In the genomic region with DNA sequence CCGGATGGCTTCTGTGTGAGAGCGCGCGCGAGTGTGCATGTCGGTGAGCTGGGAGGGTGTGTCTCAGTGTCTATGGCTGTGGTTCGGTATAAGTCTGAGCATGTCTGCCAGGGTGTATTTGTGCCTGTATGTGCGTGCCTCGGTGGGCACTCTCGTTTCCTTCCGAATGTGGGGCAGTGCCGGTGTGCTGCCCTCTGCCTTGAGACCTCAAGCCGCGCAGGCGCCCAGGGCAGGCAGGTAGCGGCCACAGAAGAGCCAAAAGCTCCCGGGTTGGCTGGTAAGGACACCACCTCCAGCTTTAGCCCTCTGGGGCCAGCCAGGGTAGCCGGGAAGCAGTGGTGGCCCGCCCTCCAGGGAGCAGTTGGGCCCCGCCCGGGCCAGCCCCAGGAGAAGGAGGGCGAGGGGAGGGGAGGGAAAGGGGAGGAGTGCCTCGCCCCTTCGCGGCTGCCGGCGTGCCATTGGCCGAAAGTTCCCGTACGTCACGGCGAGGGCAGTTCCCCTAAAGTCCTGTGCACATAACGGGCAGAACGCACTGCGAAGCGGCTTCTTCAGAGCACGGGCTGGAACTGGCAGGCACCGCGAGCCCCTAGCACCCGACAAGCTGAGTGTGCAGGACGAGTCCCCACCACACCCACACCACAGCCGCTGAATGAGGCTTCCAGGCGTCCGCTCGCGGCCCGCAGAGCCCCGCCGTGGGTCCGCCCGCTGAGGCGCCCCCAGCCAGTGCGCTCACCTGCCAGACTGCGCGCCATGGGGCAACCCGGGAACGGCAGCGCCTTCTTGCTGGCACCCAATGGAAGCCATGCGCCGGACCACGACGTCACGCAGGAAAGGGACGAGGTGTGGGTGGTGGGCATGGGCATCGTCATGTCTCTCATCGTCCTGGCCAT, we compare ENCODE assay signal across 1 cellular context.
TF ChIP-seq lines count a peak whose summit lies in the region.

A gene (plus strand): TSS at position 530 of the 890 bp plus-strand sequence. CDS start 221 bp downstream, at position 751.

TF ChIP-seq in GM12878, 131 proteins besides CTCF, POLR2A, EP300 and RAD21 (continued from another document):
- no peak for TF ChIP-seq NFIC (IDR thresholded peaks at IDR 0.05; ENCODE audit: low read depth, low read length)
- no peak for TF ChIP-seq RB1 (IDR thresholded peaks at IDR 0.05; ENCODE audit: borderline replicate concordance)
- TF ChIP-seq CREB1 (IDR thresholded peaks at IDR 0.05; ENCODE audit: low read depth), result peak; percentile 34; the same call in 1 of the 2 replicates
- no peak for TF ChIP-seq ZBED1 (IDR thresholded peaks at IDR 0.05; ENCODE audit: borderline replicate concordance)
- TF ChIP-seq TCF3 (IDR thresholded peaks at IDR 0.05; ENCODE audit: borderline replicate concordance, insufficient read depth, low read depth, low read length), result no peak
- peak; percentile 45 for TF ChIP-seq SP1 (IDR thresholded peaks at IDR 0.05; ENCODE audit: low read depth, low read length)
- TF ChIP-seq RFX5 (IDR thresholded peaks at IDR 0.05; ENCODE audit: low read depth, low read length), result peak; percentile 52; the same call in 1 of the 2 replicates
- peak; percentile 68; the same call in 1 of the 2 replicates for TF ChIP-seq SPI1 (IDR thresholded peaks at IDR 0.05; ENCODE audit: borderline replicate concordance, insufficient read depth, low read depth, low read length)
- TF ChIP-seq, protein P1, sequence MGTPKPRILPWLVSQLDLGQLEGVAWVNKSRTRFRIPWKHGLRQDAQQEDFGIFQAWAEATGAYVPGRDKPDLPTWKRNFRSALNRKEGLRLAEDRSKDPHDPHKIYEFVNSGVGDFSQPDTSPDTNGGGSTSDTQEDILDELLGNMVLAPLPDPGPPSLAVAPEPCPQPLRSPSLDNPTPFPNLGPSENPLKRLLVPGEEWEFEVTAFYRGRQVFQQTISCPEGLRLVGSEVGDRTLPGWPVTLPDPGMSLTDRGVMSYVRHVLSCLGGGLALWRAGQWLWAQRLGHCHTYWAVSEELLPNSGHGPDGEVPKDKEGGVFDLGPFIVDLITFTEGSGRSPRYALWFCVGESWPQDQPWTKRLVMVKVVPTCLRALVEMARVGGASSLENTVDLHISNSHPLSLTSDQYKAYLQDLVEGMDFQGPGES (IDR thresholded peaks at IDR 0.05), result no peak
- TF ChIP-seq ZNF274 (IDR thresholded peaks at IDR 0.05; ENCODE audit: insufficient read depth, insufficient read length), result no peak
- TF ChIP-seq, protein P2, sequence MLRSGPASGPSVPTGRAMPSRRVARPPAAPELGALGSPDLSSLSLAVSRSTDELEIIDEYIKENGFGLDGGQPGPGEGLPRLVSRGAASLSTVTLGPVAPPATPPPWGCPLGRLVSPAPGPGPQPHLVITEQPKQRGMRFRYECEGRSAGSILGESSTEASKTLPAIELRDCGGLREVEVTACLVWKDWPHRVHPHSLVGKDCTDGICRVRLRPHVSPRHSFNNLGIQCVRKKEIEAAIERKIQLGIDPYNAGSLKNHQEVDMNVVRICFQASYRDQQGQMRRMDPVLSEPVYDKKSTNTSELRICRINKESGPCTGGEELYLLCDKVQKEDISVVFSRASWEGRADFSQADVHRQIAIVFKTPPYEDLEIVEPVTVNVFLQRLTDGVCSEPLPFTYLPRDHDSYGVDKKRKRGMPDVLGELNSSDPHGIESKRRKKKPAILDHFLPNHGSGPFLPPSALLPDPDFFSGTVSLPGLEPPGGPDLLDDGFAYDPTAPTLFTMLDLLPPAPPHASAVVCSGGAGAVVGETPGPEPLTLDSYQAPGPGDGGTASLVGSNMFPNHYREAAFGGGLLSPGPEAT (IDR thresholded peaks at IDR 0.05; ENCODE audit: low read depth), result no peak
